ENCODE assay signal across 1 cellular context in the genomic region with DNA sequence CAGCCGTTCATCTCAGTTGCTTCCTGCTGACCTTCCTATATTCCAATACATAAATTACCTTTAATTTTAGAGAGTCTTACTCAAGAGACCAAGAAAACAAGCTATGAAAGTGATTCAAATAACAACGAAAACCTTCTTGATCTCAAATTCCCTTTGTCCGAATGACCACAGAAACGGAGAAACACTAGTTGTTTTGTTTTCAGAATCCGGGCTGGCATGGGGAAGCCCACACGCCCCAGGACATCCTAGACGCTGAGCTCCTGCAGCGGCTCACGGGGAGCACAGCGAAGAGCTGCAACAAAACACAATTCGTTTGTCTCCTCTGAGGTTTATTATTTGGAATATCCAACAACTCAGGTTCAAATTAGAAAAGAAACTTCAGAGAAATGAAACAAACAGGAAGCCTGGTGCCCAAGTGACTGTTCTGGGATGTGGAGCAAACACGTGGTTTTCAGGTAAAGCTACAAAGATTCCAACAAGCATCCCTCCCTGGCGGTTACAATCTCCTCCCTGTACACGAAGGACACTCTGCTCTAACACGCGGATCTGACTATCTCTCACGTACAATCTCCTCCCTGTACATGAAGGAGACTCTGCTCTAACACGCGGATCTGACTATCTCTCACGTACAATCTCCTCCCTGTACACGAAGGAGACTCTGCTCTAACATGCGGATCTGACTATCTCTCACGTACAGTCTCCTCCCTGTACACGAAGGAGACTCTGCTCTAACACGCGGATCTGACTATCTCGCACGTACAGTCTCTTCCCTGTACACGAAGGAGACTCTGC.
A peak's percentile ranks its signal among the peaks of the same experiment; 100 is the strongest.
TF ChIP-seq lines count a peak whose summit lies in the region.

No MANE protein-coding gene starts in this region.

TF ChIP-seq in K562, 482 proteins besides CTCF, POLR2A, EP300 and RAD21 (continues in another document):
- no peak for TF ChIP-seq PHF20 (IDR thresholded peaks at IDR 0.05; ENCODE audit: partially characterized antibody)
- TF ChIP-seq, protein P1, sequence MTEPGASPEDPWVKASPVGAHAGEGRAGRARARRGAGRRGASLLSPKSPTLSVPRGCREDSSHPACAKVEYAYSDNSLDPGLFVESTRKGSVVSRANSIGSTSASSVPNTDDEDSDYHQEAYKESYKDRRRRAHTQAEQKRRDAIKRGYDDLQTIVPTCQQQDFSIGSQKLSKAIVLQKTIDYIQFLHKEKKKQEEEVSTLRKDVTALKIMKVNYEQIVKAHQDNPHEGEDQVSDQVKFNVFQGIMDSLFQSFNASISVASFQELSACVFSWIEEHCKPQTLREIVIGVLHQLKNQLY (CRISPR knock-in tag; conservative IDR thresholded peaks at IDR 0.05) = no peak
- TF ChIP-seq, protein P2, sequence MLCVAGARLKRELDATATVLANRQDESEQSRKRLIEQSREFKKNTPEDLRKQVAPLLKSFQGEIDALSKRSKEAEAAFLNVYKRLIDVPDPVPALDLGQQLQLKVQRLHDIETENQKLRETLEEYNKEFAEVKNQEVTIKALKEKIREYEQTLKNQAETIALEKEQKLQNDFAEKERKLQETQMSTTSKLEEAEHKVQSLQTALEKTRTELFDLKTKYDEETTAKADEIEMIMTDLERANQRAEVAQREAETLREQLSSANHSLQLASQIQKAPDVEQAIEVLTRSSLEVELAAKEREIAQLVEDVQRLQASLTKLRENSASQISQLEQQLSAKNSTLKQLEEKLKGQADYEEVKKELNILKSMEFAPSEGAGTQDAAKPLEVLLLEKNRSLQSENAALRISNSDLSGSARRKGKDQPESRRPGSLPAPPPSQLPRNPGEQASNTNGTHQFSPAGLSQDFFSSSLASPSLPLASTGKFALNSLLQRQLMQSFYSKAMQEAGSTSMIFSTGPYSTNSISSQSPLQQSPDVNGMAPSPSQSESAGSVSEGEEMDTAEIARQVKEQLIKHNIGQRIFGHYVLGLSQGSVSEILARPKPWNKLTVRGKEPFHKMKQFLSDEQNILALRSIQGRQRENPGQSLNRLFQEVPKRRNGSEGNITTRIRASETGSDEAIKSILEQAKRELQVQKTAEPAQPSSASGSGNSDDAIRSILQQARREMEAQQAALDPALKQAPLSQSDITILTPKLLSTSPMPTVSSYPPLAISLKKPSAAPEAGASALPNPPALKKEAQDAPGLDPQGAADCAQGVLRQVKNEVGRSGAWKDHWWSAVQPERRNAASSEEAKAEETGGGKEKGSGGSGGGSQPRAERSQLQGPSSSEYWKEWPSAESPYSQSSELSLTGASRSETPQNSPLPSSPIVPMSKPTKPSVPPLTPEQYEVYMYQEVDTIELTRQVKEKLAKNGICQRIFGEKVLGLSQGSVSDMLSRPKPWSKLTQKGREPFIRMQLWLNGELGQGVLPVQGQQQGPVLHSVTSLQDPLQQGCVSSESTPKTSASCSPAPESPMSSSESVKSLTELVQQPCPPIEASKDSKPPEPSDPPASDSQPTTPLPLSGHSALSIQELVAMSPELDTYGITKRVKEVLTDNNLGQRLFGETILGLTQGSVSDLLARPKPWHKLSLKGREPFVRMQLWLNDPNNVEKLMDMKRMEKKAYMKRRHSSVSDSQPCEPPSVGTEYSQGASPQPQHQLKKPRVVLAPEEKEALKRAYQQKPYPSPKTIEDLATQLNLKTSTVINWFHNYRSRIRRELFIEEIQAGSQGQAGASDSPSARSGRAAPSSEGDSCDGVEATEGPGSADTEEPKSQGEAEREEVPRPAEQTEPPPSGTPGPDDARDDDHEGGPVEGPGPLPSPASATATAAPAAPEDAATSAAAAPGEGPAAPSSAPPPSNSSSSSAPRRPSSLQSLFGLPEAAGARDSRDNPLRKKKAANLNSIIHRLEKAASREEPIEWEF (CRISPR knock-in tag; IDR thresholded peaks at IDR 0.05) = no peak
- TF ChIP-seq NR4A1 (CRISPR knock-in tag; IDR thresholded peaks at IDR 0.05) = no peak
- TF ChIP-seq NR4A1 (tag; IDR thresholded peaks at IDR 0.05) = no peak
- TF ChIP-seq SRF (CRISPR knock-in tag; IDR thresholded peaks at IDR 0.05) = no peak
- no peak for TF ChIP-seq ZNF274 (IDR thresholded peaks at IDR 0.05; ENCODE audit: borderline replicate concordance, low read depth, low read length)
- no peak for TF ChIP-seq BRD9 (IDR thresholded peaks at IDR 0.05; ENCODE audit: low read depth, partially characterized antibody)
- TF ChIP-seq ZKSCAN8 (CRISPR knock-in tag; IDR thresholded peaks at IDR 0.05) = no peak
- TF ChIP-seq, protein P3, sequence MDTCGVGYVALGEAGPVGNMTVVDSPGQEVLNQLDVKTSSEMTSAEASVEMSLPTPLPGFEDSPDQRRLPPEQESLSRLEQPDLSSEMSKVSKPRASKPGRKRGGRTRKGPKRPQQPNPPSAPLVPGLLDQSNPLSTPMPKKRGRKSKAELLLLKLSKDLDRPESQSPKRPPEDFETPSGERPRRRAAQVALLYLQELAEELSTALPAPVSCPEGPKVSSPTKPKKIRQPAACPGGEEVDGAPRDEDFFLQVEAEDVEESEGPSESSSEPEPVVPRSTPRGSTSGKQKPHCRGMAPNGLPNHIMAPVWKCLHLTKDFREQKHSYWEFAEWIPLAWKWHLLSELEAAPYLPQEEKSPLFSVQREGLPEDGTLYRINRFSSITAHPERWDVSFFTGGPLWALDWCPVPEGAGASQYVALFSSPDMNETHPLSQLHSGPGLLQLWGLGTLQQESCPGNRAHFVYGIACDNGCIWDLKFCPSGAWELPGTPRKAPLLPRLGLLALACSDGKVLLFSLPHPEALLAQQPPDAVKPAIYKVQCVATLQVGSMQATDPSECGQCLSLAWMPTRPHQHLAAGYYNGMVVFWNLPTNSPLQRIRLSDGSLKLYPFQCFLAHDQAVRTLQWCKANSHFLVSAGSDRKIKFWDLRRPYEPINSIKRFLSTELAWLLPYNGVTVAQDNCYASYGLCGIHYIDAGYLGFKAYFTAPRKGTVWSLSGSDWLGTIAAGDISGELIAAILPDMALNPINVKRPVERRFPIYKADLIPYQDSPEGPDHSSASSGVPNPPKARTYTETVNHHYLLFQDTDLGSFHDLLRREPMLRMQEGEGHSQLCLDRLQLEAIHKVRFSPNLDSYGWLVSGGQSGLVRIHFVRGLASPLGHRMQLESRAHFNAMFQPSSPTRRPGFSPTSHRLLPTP (IDR thresholded peaks at IDR 0.05; ENCODE audit: borderline replicate concordance, extremely low read depth, insufficient read length) = no peak
- TF ChIP-seq TCF7L2 (IDR thresholded peaks at IDR 0.05; ENCODE audit: low read depth, low read length) = no peak
- TF ChIP-seq KAT8 (IDR thresholded peaks at IDR 0.05; ENCODE audit: low read depth) = no peak
- TF ChIP-seq TFAM (CRISPR knock-in tag; conservative IDR thresholded peaks at IDR 0.05) = no peak
- no peak for TF ChIP-seq NCOA4 (IDR thresholded peaks at IDR 0.05; ENCODE audit: partially characterized antibody)
- TF ChIP-seq SAP30 (IDR thresholded peaks at IDR 0.05; ENCODE audit: borderline replicate concordance, insufficient read depth, low read depth, low read length, poor library complexity, severe bottlenecking) = no peak
- TF ChIP-seq NELFE (IDR thresholded peaks at IDR 0.05; ENCODE audit: insufficient read depth, insufficient read length) = no peak
- TF ChIP-seq ZNF165 (CRISPR knock-in tag; IDR thresholded peaks at IDR 0.05; ENCODE audit: borderline replicate concordance) = no peak
- no peak for TF ChIP-seq HNRNPK (IDR thresholded peaks at IDR 0.05; ENCODE audit: low read depth, low read length, poor library complexity, severe bottlenecking)
- no peak for TF ChIP-seq ZNF184 (CRISPR knock-in tag; IDR thresholded peaks at IDR 0.05)
- TF ChIP-seq ZFPM2 (CRISPR knock-in tag; IDR thresholded peaks at IDR 0.05) = no peak
- TF ChIP-seq SRSF9 (IDR thresholded peaks at IDR 0.05; ENCODE audit: borderline replicate concordance, low read depth, low read length) = no peak
- TF ChIP-seq, protein P4, sequence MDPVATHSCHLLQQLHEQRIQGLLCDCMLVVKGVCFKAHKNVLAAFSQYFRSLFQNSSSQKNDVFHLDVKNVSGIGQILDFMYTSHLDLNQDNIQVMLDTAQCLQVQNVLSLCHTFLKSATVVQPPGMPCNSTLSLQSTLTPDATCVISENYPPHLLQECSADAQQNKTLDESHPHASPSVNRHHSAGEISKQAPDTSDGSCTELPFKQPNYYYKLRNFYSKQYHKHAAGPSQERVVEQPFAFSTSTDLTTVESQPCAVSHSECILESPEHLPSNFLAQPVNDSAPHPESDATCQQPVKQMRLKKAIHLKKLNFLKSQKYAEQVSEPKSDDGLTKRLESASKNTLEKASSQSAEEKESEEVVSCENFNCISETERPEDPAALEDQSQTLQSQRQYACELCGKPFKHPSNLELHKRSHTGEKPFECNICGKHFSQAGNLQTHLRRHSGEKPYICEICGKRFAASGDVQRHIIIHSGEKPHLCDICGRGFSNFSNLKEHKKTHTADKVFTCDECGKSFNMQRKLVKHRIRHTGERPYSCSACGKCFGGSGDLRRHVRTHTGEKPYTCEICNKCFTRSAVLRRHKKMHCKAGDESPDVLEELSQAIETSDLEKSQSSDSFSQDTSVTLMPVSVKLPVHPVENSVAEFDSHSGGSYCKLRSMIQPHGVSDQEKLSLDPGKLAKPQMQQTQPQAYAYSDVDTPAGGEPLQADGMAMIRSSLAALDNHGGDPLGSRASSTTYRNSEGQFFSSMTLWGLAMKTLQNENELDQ (CRISPR knock-in tag; IDR thresholded peaks at IDR 0.05; ENCODE audit: borderline replicate concordance) = no peak
- TF ChIP-seq, protein P5, sequence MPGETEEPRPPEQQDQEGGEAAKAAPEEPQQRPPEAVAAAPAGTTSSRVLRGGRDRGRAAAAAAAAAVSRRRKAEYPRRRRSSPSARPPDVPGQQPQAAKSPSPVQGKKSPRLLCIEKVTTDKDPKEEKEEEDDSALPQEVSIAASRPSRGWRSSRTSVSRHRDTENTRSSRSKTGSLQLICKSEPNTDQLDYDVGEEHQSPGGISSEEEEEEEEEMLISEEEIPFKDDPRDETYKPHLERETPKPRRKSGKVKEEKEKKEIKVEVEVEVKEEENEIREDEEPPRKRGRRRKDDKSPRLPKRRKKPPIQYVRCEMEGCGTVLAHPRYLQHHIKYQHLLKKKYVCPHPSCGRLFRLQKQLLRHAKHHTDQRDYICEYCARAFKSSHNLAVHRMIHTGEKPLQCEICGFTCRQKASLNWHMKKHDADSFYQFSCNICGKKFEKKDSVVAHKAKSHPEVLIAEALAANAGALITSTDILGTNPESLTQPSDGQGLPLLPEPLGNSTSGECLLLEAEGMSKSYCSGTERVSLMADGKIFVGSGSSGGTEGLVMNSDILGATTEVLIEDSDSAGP (CRISPR knock-in tag; IDR thresholded peaks at IDR 0.05) = no peak
- TF ChIP-seq, protein P6, sequence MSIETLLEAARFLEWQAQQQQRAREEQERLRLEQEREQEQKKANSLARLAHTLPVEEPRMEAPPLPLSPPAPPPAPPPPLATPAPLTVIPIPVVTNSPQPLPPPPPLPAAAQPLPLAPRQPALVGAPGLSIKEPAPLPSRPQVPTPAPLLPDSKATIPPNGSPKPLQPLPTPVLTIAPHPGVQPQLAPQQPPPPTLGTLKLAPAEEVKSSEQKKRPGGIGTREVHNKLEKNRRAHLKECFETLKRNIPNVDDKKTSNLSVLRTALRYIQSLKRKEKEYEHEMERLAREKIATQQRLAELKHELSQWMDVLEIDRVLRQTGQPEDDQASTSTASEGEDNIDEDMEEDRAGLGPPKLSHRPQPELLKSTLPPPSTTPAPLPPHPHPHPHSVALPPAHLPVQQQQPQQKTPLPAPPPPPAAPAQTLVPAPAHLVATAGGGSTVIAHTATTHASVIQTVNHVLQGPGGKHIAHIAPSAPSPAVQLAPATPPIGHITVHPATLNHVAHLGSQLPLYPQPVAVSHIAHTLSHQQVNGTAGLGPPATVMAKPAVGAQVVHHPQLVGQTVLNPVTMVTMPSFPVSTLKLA (conservative IDR thresholded peaks at IDR 0.05) = peak in 1 of 2 experiments; percentile 39; a peak in 2 of 4 replicates
- TF ChIP-seq, protein P7, sequence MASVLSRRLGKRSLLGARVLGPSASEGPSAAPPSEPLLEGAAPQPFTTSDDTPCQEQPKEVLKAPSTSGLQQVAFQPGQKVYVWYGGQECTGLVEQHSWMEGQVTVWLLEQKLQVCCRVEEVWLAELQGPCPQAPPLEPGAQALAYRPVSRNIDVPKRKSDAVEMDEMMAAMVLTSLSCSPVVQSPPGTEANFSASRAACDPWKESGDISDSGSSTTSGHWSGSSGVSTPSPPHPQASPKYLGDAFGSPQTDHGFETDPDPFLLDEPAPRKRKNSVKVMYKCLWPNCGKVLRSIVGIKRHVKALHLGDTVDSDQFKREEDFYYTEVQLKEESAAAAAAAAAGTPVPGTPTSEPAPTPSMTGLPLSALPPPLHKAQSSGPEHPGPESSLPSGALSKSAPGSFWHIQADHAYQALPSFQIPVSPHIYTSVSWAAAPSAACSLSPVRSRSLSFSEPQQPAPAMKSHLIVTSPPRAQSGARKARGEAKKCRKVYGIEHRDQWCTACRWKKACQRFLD (CRISPR knock-in tag; IDR thresholded peaks at IDR 0.05) = 0 out of 2 replicates have a peak, but pooled peaks have one; percentile 11
- TF ChIP-seq, protein P8, sequence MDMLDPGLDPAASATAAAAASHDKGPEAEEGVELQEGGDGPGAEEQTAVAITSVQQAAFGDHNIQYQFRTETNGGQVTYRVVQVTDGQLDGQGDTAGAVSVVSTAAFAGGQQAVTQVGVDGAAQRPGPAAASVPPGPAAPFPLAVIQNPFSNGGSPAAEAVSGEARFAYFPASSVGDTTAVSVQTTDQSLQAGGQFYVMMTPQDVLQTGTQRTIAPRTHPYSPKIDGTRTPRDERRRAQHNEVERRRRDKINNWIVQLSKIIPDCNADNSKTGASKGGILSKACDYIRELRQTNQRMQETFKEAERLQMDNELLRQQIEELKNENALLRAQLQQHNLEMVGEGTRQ (CRISPR knock-in tag; IDR thresholded peaks at IDR 0.05) = no peak
- no peak for TF ChIP-seq ZNF644 (tag; IDR thresholded peaks at IDR 0.05; ENCODE audit: low read depth)
- TF ChIP-seq SLC30A9 (CRISPR knock-in tag; IDR thresholded peaks at IDR 0.05) = no peak
- TF ChIP-seq CREBBP (IDR thresholded peaks at IDR 0.05; ENCODE audit: low read depth, low read length) = no peak
- no peak for TF ChIP-seq C11orf30 (IDR thresholded peaks at IDR 0.05; ENCODE audit: low read depth)
- TF ChIP-seq ZNF431 (CRISPR knock-in tag; IDR thresholded peaks at IDR 0.05) = 0 out of 2 replicates have a peak, but pooled peaks have one; percentile 14
- no peak for TF ChIP-seq JUN (IDR thresholded peaks at IDR 0.05; ENCODE audit: borderline replicate concordance, low read depth, low read length)
- TF ChIP-seq JUN (CRISPR knock-in tag; IDR thresholded peaks at IDR 0.05; ENCODE audit: borderline replicate concordance) = no peak
- peak; percentile 26; the same call in 1 of the 2 replicates for TF ChIP-seq TEAD4 (IDR thresholded peaks at IDR 0.05; ENCODE audit: low read length)
- no peak for TF ChIP-seq TEAD4 (CRISPR knock-in tag; IDR thresholded peaks at IDR 0.05; ENCODE audit: borderline replicate concordance)
- TF ChIP-seq, protein P9, sequence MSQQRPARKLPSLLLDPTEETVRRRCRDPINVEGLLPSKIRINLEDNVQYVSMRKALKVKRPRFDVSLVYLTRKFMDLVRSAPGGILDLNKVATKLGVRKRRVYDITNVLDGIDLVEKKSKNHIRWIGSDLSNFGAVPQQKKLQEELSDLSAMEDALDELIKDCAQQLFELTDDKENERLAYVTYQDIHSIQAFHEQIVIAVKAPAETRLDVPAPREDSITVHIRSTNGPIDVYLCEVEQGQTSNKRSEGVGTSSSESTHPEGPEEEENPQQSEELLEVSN (IDR thresholded peaks at IDR 0.05; ENCODE audit: borderline replicate concordance in 1 of 2, extremely low read depth in 1 of 2, insufficient read depth in 1 of 2, insufficient read length in 1 of 2, low read depth in 1 of 2, low read length in 1 of 2, poor library complexity in 1 of 2, severe bottlenecking in 1 of 2) = peak; percentile 33 to 58
